In genomic region chr6:41451515-41452163, GRCh38 we compare ENCODE assay signal across 12 cellular contexts.
DNase-seq lines count a peak whose midpoint lies in the region; ATAC-seq and TF ChIP-seq lines count a peak whose summit lies in the region.
"Had no signal": no experiment of that assay in that cellular context is flagged by ENCODE, and none has a peak within 500 bp of the region (broad histone marks: within the 10 kb centered on the region; RNA-seq: fewer than 3 reads in every experiment).

No MANE protein-coding gene starts in this region.

- peak overlapping the region; percentile 43 for H3K4me2 ChIP-seq in osteoblast (ENCODE audit: insufficient read depth, low read length)

- intact Hi-C loops in head of caudate nucleus (cut with DNase I) (no loop called here), uterus (cut with DNase I; ENCODE audit: low total_unique reads) (no loop called here), left colon (cut with DNase I, micrococcal nuclease) (no loop called here)

- no peak for ATAC-seq in left colon

- H3K27ac ChIP-seq in angular gyrus (ENCODE audit: low read depth, low read length): peak overlapping the region; percentile 74
- no peak overlapping the region for H3K27ac ChIP-seq in osteoblast (ENCODE audit: low read depth, low read length)
- H3K27ac ChIP-seq in uterus: peak overlapping the region; percentile 69 to 79

- H3K4me1 ChIP-seq in osteoblast (ENCODE audit: insufficient read depth, low read length): peaks cover 4% of the 10 kb centered on the region
- peaks cover 0 to 16% of the 10 kb centered on the region in 2 donors for H3K4me1 ChIP-seq in uterus

- H3K9me3 ChIP-seq in osteoblast (ENCODE audit: low read depth, low read length): no peaks in the 10 kb centered on the region
- H3K9me3 ChIP-seq in uterus: no peaks in the 10 kb centered on the region

- DNase-seq in head of caudate nucleus: peak in 32 of 42 donors; percentile 11 to 69 (median 41)
- peak; percentile 83 for DNase-seq in osteoblast (ENCODE audit: insufficient read length, low spot score, missing footprints)
- peak; percentile 64 to 68 for DNase-seq in uterus
- no peak for DNase-seq in GM10248 (ENCODE audit: extremely low spot score)
- DNase-seq in HuH-7 (ENCODE audit: low spot score): no peak
- no peak for DNase-seq in left colon
- DNase-seq: activated CD8-positive, alpha-beta memory T cell treated with anti-CD3 and anti-CD28 coated beads for 24 hours; effector CD8-positive, alpha-beta T cell; hippocampal formation; Karpas-422; PC-3 had no signal

- CTCF ChIA-PET in GM10248 (lab: Yijun Ruan, JAX): interaction anchor here (0.8 to 3.5 kb wide), 6 partner anchors 11 to 84 kb away, joined by 3 to 19 read pairs (median 6); no protein-coding TSS in a partner anchor

- POLR2A ChIA-PET in GM10248 (lab: Yijun Ruan, JAX): no interaction called here

- H3K4me3 ChIP-seq in osteoblast (ENCODE audit: insufficient read depth, low read length) (no peak overlapping the region), uterus (no peak overlapping the region)

- TF ChIP-seq CTCF in osteoblast (IDR thresholded peaks at IDR 0.05; ENCODE audit: extremely low read depth, low read depth, low read length): no peak
- TF ChIP-seq CTCF in uterus (IDR thresholded peaks at IDR 0.05): no peak
- TF ChIP-seq CTCF in GM10248 (IDR thresholded peaks at IDR 0.05; ENCODE audit: control extremely low read depth, extremely low read depth, low read depth, missing control alignments): no peak

- H3K27me3 ChIP-seq in osteoblast (ENCODE audit: insufficient read depth, low read length) (peaks cover 30% of the 10 kb centered on the region), uterus (no peaks in the 10 kb centered on the region)

- TF ChIP-seq POLR2A in uterus (IDR thresholded peaks at IDR 0.05): no peak

- H2AFZ ChIP-seq in osteoblast (ENCODE audit: low read length): peak overlapping the region; percentile 25

- no peaks in the 10 kb centered on the region for H3K79me2 ChIP-seq in osteoblast (ENCODE audit: insufficient read depth, low read length)

- H3K36me3 ChIP-seq in osteoblast (ENCODE audit: insufficient read depth, low read length): no peaks in the 10 kb centered on the region
- no peaks in the 10 kb centered on the region for H3K36me3 ChIP-seq in uterus

- H4K20me1 ChIP-seq in osteoblast (ENCODE audit: insufficient read depth, low read length): no peaks in the 10 kb centered on the region

Comparison
In these comparisons a context has a peak if more than half of its experiments do, and no peak if none do; other contexts are left out.
1. DNase-seq: peak in head of caudate nucleus (32 of 42), osteoblast (single experiment) and uterus (2 of 2); none in GM10248 (single experiment), HuH-7 (single experiment) and left colon (0 of 2).